In the genomic region with DNA sequence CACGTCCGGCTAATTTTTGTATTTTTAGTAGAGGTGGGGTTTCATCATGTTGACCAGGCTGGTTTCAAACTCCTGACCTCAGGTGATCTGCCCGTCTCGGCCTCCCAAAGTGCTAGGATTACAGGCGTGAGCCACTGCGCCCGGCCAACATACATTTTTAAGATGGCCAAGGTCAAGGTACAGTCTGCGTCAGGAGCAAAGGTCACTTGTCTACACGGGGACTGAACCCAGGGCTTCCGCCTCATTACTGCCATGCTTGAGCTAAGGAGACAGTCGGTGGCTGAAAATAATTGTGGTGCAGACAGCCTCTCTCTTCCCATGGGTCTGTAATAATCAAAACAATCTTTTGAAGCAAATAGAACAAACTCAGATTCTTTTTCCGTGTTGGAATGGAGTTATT, we compare ENCODE assay signal across 5 cellular contexts.
DNase-seq lines count a peak whose midpoint lies in the region; ATAC-seq, FAIRE-seq and TF ChIP-seq lines count a peak whose summit lies in the region.
"Not testable (repeated sequence)": the region's sequence is repeated elsewhere in the genome, so short reads cannot be mapped to it uniquely, and the experiment has no call there.

No MANE protein-coding gene starts in this region.

- not testable (repeated sequence) for H3K27ac Mint-ChIP-seq in GM23338
- H3K27ac Mint-ChIP-seq in chondrocyte (ENCODE audit: unreplicated experiment): peak overlapping the region; percentile 61

- H3K4me3 ChIP-seq in GM23338; osteoblast (ENCODE audit: insufficient read depth, low read length): not testable (repeated sequence)
- peak overlapping the region; percentile 0 to 53 for H3K4me3 ChIP-seq in kidney (ENCODE audit: low read length in 2 of 2)

- H4K20me1 ChIP-seq in GM23338 (replicated peaks; ENCODE audit: insufficient read depth); osteoblast (ENCODE audit: insufficient read depth, low read length): not testable (repeated sequence)

- not testable (repeated sequence) for FAIRE-seq in kidney (lab: Jason Lieb, UNC)

- not testable (repeated sequence) for DNase-seq in GM23338 (ENCODE audit: low spot score); chondrocyte (ENCODE audit: low spot score); kidney; osteoblast (ENCODE audit: insufficient read length, low spot score, missing footprints)
- peak; percentile 2 for DNase-seq in NCI-H2227 treated with DMSO at 0.1 percent for 48 hours (lab: John Stamatoyannopoulos, UW)

- not testable (repeated sequence) for H3K9me3 ChIP-seq in kidney (ENCODE audit: control insufficient read depth in 1 of 2, low read length in 2 of 2); osteoblast (ENCODE audit: low read depth, low read length)

- not testable (repeated sequence) for H3K4me2 ChIP-seq in GM23338; osteoblast (ENCODE audit: insufficient read depth, low read length)

- not testable (repeated sequence) for H3K4me1 Mint-ChIP-seq in GM23338
- peaks cover 18% of the 10 kb centered on the region for H3K4me1 Mint-ChIP-seq in chondrocyte (ENCODE audit: low read depth)

- H3K27me3 ChIP-seq in GM23338 (ENCODE audit: insufficient read depth); osteoblast (ENCODE audit: insufficient read depth, low read length): not testable (repeated sequence)

- not testable (repeated sequence) for ATAC-seq in GM23338

- H3K27me3 Mint-ChIP-seq in GM23338 (ENCODE audit: insufficient read depth, low read depth, poor library complexity); chondrocyte (ENCODE audit: low read depth): not testable (repeated sequence)

- H3K4me1 ChIP-seq in GM23338 (ENCODE audit: insufficient read depth); kidney (ENCODE audit: control insufficient read depth in 1 of 2, insufficient read depth in 1 of 2, low read depth in 1 of 2, low read length in 2 of 2); osteoblast (ENCODE audit: insufficient read depth, low read length): not testable (repeated sequence)

- H3K27ac ChIP-seq in GM23338 (ENCODE audit: low read depth); osteoblast (ENCODE audit: low read depth, low read length): not testable (repeated sequence)
- peak overlapping the region in 1 of 2 donors; percentile 32 for H3K27ac ChIP-seq in kidney (ENCODE audit: low read depth in 2 of 2, low read length in 2 of 2)

- H3K36me3 Mint-ChIP-seq in GM23338 (ENCODE audit: low read depth); chondrocyte (ENCODE audit: low read depth): not testable (repeated sequence)

- not testable (repeated sequence) for H3K79me2 ChIP-seq in GM23338 (replicated peaks; ENCODE audit: insufficient read depth); osteoblast (ENCODE audit: insufficient read depth, low read length)

- not testable (repeated sequence) for H3K9me2 ChIP-seq in GM23338 (ENCODE audit: insufficient read depth)

- TF ChIP-seq CTCF in GM23338 (conservative IDR thresholded peaks at IDR 0.05; ENCODE audit: low read depth in 2 of 2); chondrocyte (IDR thresholded peaks at IDR 0.05); kidney (IDR thresholded peaks at IDR 0.05; ENCODE audit: borderline replicate concordance, extremely low read depth, insufficient read depth); osteoblast (IDR thresholded peaks at IDR 0.05; ENCODE audit: extremely low read depth, low read depth, low read length): not testable (repeated sequence)

- not testable (repeated sequence) for H3K36me3 ChIP-seq in GM23338 (ENCODE audit: insufficient read depth); kidney (ENCODE audit: control insufficient read depth in 1 of 2, insufficient read depth in 2 of 2, low read length in 2 of 2); osteoblast (ENCODE audit: insufficient read depth, low read length)

- H3F3A ChIP-seq in GM23338 (replicated peaks; ENCODE audit: low read depth): not testable (repeated sequence)

- H2AFZ ChIP-seq in GM23338 (peak overlapping the region; percentile 25; the same call in 1 of the 2 replicates), osteoblast (ENCODE audit: low read length) (peak overlapping the region; percentile 57)

- not testable (repeated sequence) for H3K4me3 Mint-ChIP-seq in GM23338; chondrocyte (ENCODE audit: unreplicated experiment)

- not testable (repeated sequence) for H3K9me3 Mint-ChIP-seq in GM23338; chondrocyte (ENCODE audit: low read depth)

- H3K9ac ChIP-seq in kidney (ENCODE audit: low read length in 2 of 2): not testable (repeated sequence)

- intact Hi-C loops in kidney (cut with DNase I): not testable (repeated sequence)
